13 cellular contexts compared by ENCODE assay signal in the genomic region with DNA sequence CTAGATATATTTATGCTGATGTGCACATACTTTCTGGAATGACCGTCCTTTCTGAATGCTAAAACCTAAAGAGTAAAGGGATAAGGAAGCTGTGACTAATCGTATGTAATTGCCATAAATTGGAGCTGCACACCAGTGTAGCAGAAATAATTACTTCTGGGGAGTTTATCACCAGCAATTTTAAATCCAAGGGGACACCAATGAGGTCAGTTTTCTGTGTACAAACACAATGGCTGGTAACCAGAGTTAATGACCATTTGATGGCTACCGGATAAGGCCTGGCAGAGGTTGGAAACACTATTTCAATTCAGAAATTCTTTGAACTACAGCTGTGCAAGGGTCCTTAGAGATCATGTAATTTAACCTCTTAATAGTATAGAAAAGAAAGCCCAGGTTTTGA.
"Had no signal": no experiment of that assay in that cellular context is flagged by ENCODE, and none has a peak within 500 bp of the region (broad histone marks: within the 10 kb centered on the region; RNA-seq: fewer than 3 reads in every experiment).

No MANE protein-coding gene starts in this region.

- H3K27ac Mint-ChIP-seq: activated naive CD4-positive, alpha-beta T cell treated with anti-CD3 and anti-CD28 coated beads for 36 hours; activated T-helper 17 cell treated with anti-CD3 and anti-CD28 coated beads, Interleukin-2, amount 50 U/mL, for 72 hours; naive B cell; stimulated activated memory B cell treated with anti-CD40 and anti-IgM and Interleukin-4, amounts not matched to agents 10 μg/mL and 1 μg/mL and 100 μg/mL, for 72 hours had no signal

- ATAC-seq: activated T-helper 17 cell treated with anti-CD3 and anti-CD28 coated beads, Interleukin-2, amount 50 U/mL, for 72 hours; left lung; pancreas; stimulated activated memory B cell treated with anti-CD40 and anti-IgM and Interleukin-4, amounts not matched to agents 10 μg/mL and 1 μg/mL and 100 μg/mL, for 72 hours had no signal

- H3K27me3 Mint-ChIP-seq: activated T-helper 17 cell treated with anti-CD3 and anti-CD28 coated beads, Interleukin-2, amount 50 U/mL, for 72 hours; naive B cell; stimulated activated memory B cell treated with anti-CD40 and anti-IgM and Interleukin-4, amounts not matched to agents 10 μg/mL and 1 μg/mL and 100 μg/mL, for 72 hours had no signal

- H3K36me3 Mint-ChIP-seq: naive B cell; stimulated activated memory B cell treated with anti-CD40 and anti-IgM and Interleukin-4, amounts not matched to agents 10 μg/mL and 1 μg/mL and 100 μg/mL, for 72 hours had no signal

- H3K9me3 ChIP-seq: pancreas, thyroid gland had no signal

- H3K4me1 ChIP-seq: left lung, pancreas, thyroid gland had no signal

- H3K27ac ChIP-seq: cardiac muscle cell, dorsolateral prefrontal cortex, left lung, pancreas, thyroid gland had no signal

- H3K9me3 Mint-ChIP-seq: activated naive CD4-positive, alpha-beta T cell treated with anti-CD3 and anti-CD28 coated beads for 36 hours; activated T-helper 17 cell treated with anti-CD3 and anti-CD28 coated beads, Interleukin-2, amount 50 U/mL, for 72 hours; stimulated activated memory B cell treated with anti-CD40 and anti-IgM and Interleukin-4, amounts not matched to agents 10 μg/mL and 1 μg/mL and 100 μg/mL, for 72 hours had no signal

- H3K36me3 ChIP-seq: cardiac muscle cell, left lung, pancreas, thyroid gland had no signal

- DNase-seq: activated CD4-positive, CD25-positive, alpha-beta regulatory T cell treated with anti-CD3 and anti-CD28 coated beads, Interleukin-2, amount 50 U/mL, for 72 hours; activated naive CD4-positive, alpha-beta T cell treated with anti-CD3 and anti-CD28 coated beads for 36 hours; dorsolateral prefrontal cortex; erythroblast; left lung; naive B cell; pancreas; stimulated activated CD4-positive, alpha-beta T cell treated with anti-CD3 and anti-CD28 coated beads, Interleukin-2, amount 100 ng/mL, for 48 hours; T1000; thyroid gland had no signal

- H3K4me1 Mint-ChIP-seq: activated T-helper 17 cell treated with anti-CD3 and anti-CD28 coated beads, Interleukin-2, amount 50 U/mL, for 72 hours; naive B cell; stimulated activated memory B cell treated with anti-CD40 and anti-IgM and Interleukin-4, amounts not matched to agents 10 μg/mL and 1 μg/mL and 100 μg/mL, for 72 hours had no signal

- H3K4me3 Mint-ChIP-seq: activated naive CD4-positive, alpha-beta T cell treated with anti-CD3 and anti-CD28 coated beads for 36 hours; activated T-helper 17 cell treated with anti-CD3 and anti-CD28 coated beads, Interleukin-2, amount 50 U/mL, for 72 hours; naive B cell; stimulated activated memory B cell treated with anti-CD40 and anti-IgM and Interleukin-4, amounts not matched to agents 10 μg/mL and 1 μg/mL and 100 μg/mL, for 72 hours had no signal

- H3K27me3 ChIP-seq: cardiac muscle cell, dorsolateral prefrontal cortex, left lung, pancreas, thyroid gland had no signal

- H3K4me3 ChIP-seq: cardiac muscle cell, dorsolateral prefrontal cortex, left lung, pancreas, thyroid gland had no signal
